ENCODE assay signal across 19 cellular contexts in genomic region chr15:53512029-53512428, GRCh38.
DNase-seq lines count a peak whose midpoint lies in the region; ATAC-seq lines count a peak whose summit lies in the region.
"Had no signal": no experiment of that assay in that cellular context is flagged by ENCODE, and none has a peak within 500 bp of the region (broad histone marks: within the 10 kb centered on the region; RNA-seq: fewer than 3 reads in every experiment).

No MANE protein-coding gene starts in this region.

- DNase-seq in NCI-H82 (lab: John Stamatoyannopoulos, UW) = peak; percentile 17
- no peak for DNase-seq in NCI-H82 treated with DMSO at 0.1 percent for 48 hours (lab: John Stamatoyannopoulos, UW; ENCODE audit: unreplicated experiment)
- DNase-seq in OCI-M1 (lab: John Stamatoyannopoulos, UW) = peak; percentile 3
- DNase-seq in inferior parietal cortex (ENCODE audit: extremely low spot score) = peak; percentile 5
- peak; percentile 20 for DNase-seq in superior temporal gyrus (ENCODE audit: extremely low spot score)
- DNase-seq in ureter (ENCODE audit: low spot score) = no peak
- DNase-seq: ACHN; activated CD4-positive, alpha-beta T cell treated with anti-CD3 and anti-CD28 coated beads, Interleukin-2, amount 50 U/mL, for 48 hours; activated naive CD4-positive, alpha-beta T cell treated with anti-CD3 and anti-CD28 coated beads for 36 hours; C1 segment of cervical spinal cord; caudate nucleus; foreskin fibroblast; KG1; NCI-H187; right cardiac atrium; SJCRH30; stimulated activated CD4-positive, alpha-beta T cell treated with anti-CD3 and anti-CD28 coated beads, Interleukin-15, amount 100 ng/mL, for 24 hours had no signal

- no peak for ATAC-seq in GM21515 (IDR thresholded peaks at IDR 0.05; ENCODE audit: unreplicated experiment)
- ATAC-seq in GM19397 (IDR thresholded peaks at IDR 0.05; ENCODE audit: unreplicated experiment) = no peak
- ATAC-seq: right cardiac atrium had no signal

Comparison
In these comparisons a context has a peak if more than half of its experiments do, and no peak if none do; other contexts are left out.
1. DNase-seq: peak in NCI-H82 (single experiment), OCI-M1 (single experiment), inferior parietal cortex (single experiment) and superior temporal gyrus (single experiment); none in NCI-H82 treated with DMSO at 0.1 percent for 48 hours (single experiment) and ureter (single experiment).